In the genomic region with DNA sequence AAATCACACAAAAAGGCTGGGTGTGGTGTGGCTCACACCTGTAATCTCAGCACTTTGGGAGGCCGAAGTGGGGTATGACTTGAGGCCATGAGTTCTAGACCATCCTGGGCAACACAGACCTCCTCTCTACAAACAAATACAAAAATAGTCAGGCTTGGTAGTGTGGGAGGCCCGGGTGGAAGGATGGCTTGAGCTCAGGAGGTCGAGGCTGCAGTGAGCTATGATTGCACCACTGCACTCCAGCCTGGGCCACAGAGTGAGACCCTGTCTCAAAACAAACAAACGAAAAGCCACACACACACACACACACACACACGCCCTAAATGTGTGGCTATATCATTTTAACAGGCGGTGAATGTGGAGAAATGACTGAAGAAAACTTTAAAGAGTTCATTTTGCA, we compare ENCODE assay signal across 6 cellular contexts. TPM values are rescaled to one million over a fixed set of nuclear protein-coding genes. Genes with fewer than 3 reads are reported as not detected.
DNase-seq lines count a peak whose midpoint lies in the region; ATAC-seq, FAIRE-seq and TF ChIP-seq lines count a peak whose summit lies in the region.

No MANE protein-coding gene starts in this region.

- DNase-seq in activated T-cell treated with anti-CD3 and anti-CD28 coated beads, Interleukin-2, amount 50 U/mL, for 24 hours = no peak
- DNase-seq in activated T-cell treated with anti-CD3 and anti-CD28 coated beads, Interleukin-2, amount 50 U/mL, for 1 hour = no peak
- DNase-seq in endothelial cell of umbilical vein (ENCODE audit: low read depth, low spot score) (no peak), testis (no peak), RPMI8226 (no peak)

- H3K4me1 ChIP-seq in endothelial cell of umbilical vein (ENCODE audit: control insufficient read depth, extremely low read depth, insufficient read depth, low read length) = peaks cover 7% of the 10 kb centered on the region
- H3K4me1 ChIP-seq in testis = peaks cover 4% of the 10 kb centered on the region

- peak; percentile 55 for FAIRE-seq in endothelial cell of umbilical vein (lab: Jason Lieb, UNC)

- H3K4me3 Mint-ChIP-seq in activated T-cell treated with anti-CD3 and anti-CD28 coated beads, Interleukin-2, amount 50 U/mL, for 24 hours = peak overlapping the region; percentile 96

- no peak for TF ChIP-seq CTCF in endothelial cell of umbilical vein (IDR thresholded peaks at IDR 0.05; ENCODE audit: extremely low read depth in 1 of 2, insufficient read depth in 1 of 2, low read depth in 1 of 2, low read length in 2 of 2)
- TF ChIP-seq CTCF in testis (IDR thresholded peaks at IDR 0.05) = no peak

- H3K36me3 ChIP-seq in endothelial cell of umbilical vein (ENCODE audit: control insufficient read depth in 2 of 2, extremely low read depth in 1 of 2, insufficient read depth in 2 of 2, low read length in 2 of 2) (peaks cover 6 to 8% of the 10 kb centered on the region in 2 experiments), testis (ENCODE audit: low read depth, missing control alignments) (no peaks in the 10 kb centered on the region)

- peak overlapping the region; percentile 16 for H3K4me2 ChIP-seq in endothelial cell of umbilical vein (ENCODE audit: insufficient read depth, low read length)

- H3K9me3 ChIP-seq in endothelial cell of umbilical vein (replicated peaks; ENCODE audit: control insufficient read depth, insufficient read depth, low read length) = no peaks in the 10 kb centered on the region
- no peaks in the 10 kb centered on the region for H3K9me3 ChIP-seq in testis

- TF ChIP-seq POLR2A in endothelial cell of umbilical vein (IDR thresholded peaks at IDR 0.05; ENCODE audit: low read depth, low read length) (no peak), testis (IDR thresholded peaks at IDR 0.05) (no peak)

- ATAC-seq in GM18520 (IDR thresholded peaks at IDR 0.05; ENCODE audit: unreplicated experiment) = no peak

- dilution Hi-C loops in endothelial cell of umbilical vein (cut with MboI; ENCODE audit: extremely low pct_ligation_motif_present, low sequenced_read_pairs) = no loop called here

- no peak overlapping the region for H3K9ac ChIP-seq in endothelial cell of umbilical vein (replicated peaks; ENCODE audit: extremely low read depth, insufficient read depth, low read length)

- peaks cover 29% of the 10 kb centered on the region for H3K4me1 Mint-ChIP-seq in activated T-cell treated with anti-CD3 and anti-CD28 coated beads, Interleukin-2, amount 50 U/mL, for 24 hours (ENCODE audit: low read depth)

- BruUV-seq in endothelial cell of umbilical vein (replicated peaks; lab: Mats Ljungman, UMichigan) = no TSS peak

- no peaks in the 10 kb centered on the region for H3K9me1 ChIP-seq in endothelial cell of umbilical vein (replicated peaks; ENCODE audit: control insufficient read depth, extremely low read depth, insufficient read depth, low read length)

- H3K27ac Mint-ChIP-seq in activated T-cell treated with anti-CD3 and anti-CD28 coated beads, Interleukin-2, amount 50 U/mL, for 24 hours = peak overlapping the region; percentile 97

- H3K36me3 Mint-ChIP-seq in activated T-cell treated with anti-CD3 and anti-CD28 coated beads, Interleukin-2, amount 50 U/mL, for 24 hours (ENCODE audit: low read depth) = peaks cover 39% of the 10 kb centered on the region

- H4K20me1 ChIP-seq in endothelial cell of umbilical vein (replicated peaks; ENCODE audit: control insufficient read depth, extremely low read depth, insufficient read depth, low read length) = no peaks in the 10 kb centered on the region

- WGBS in testis, 2 donors = 70 to 71% methylated on average over 6 of the region's 6 CpGs

- H3K27me3 Mint-ChIP-seq in activated T-cell treated with anti-CD3 and anti-CD28 coated beads, Interleukin-2, amount 50 U/mL, for 24 hours = no peaks in the 10 kb centered on the region

- peak overlapping the region; percentile 70 for H2AFZ ChIP-seq in endothelial cell of umbilical vein (ENCODE audit: low read depth, low read length)

- H3K9me3 Mint-ChIP-seq in activated T-cell treated with anti-CD3 and anti-CD28 coated beads, Interleukin-2, amount 50 U/mL, for 24 hours = no peaks in the 10 kb centered on the region

- no peaks in the 10 kb centered on the region for H3K27me3 ChIP-seq in endothelial cell of umbilical vein (ENCODE audit: control insufficient read depth in 2 of 2, insufficient read depth in 2 of 2, low read length in 2 of 2)
- no peaks in the 10 kb centered on the region for H3K27me3 ChIP-seq in testis

- CTCF ChIA-PET in endothelial cell of umbilical vein (lab: Charles Lee) = interaction anchor here (1.0 to 1.2 kb wide), 2 partner anchors 31 to 34 kb away, joined by 6 to 7 read pairs; no protein-coding TSS in a partner anchor

- H3K4me3 ChIP-seq in endothelial cell of umbilical vein (replicated peaks in 1 of 3; ENCODE audit: insufficient read depth in 1 of 3, low read depth in 1 of 3, low read length in 3 of 3) = no peak overlapping the region
- peak overlapping the region; percentile 78 to 99 for H3K4me3 ChIP-seq in testis

- no peak overlapping the region for H3K27ac ChIP-seq in endothelial cell of umbilical vein (ENCODE audit: insufficient read depth, low read depth, low read length)
- peak overlapping the region in 1 of 2 donors; percentile 87 for H3K27ac ChIP-seq in testis

- intact Hi-C loops in endothelial cell of umbilical vein (cut with micrococcal nuclease) (no loop called here), testis (cut with DNase I; ENCODE audit: low total_unique reads) (no loop called here)

- H3K79me2 ChIP-seq in endothelial cell of umbilical vein (ENCODE audit: control insufficient read depth, insufficient read depth, low read length) = peaks cover 9% of the 10 kb centered on the region

- POLR2A ChIA-PET in endothelial cell of umbilical vein (lab: Charles Lee) = interaction anchor here (0.5 to 1.8 kb wide), 2 partner anchors 31 to 422 kb away, joined by 7 to 15 read pairs; no protein-coding TSS in a partner anchor

TF ChIP-seq in endothelial cell of umbilical vein, 7 proteins besides CTCF, POLR2A, EP300 and RAD21 (continues in another document):
- TF ChIP-seq GATA2 (IDR thresholded peaks at IDR 0.05; ENCODE audit: insufficient read depth, insufficient read length, low read depth, low read length) = no peak

RNA-seq across cellular contexts. Expression of a gene that starts 0.9 kb away (rescaled TPM):
- total RNA-seq in endothelial cell of umbilical vein (8.0 and 9.1 TPM in 2 replicates), testis (10 to 100 TPM; 20.8 to 21.0 TPM)
- polyA plus RNA-seq in endothelial cell of umbilical vein (1.7 and 1.9 TPM in 2 replicates), testis (ENCODE audit: insufficient read depth, low read depth, low replicate concordance) (5.6 TPM)
- polyA plus RNA-seq in endothelial cell of umbilical vein (2011; cell fraction: cytosol; rRNA removed) = 2.1 and 2.5 TPM in 2 replicates
- polyA plus RNA-seq in endothelial cell of umbilical vein (2011; cell fraction: nucleus; rRNA removed) = 4.6 and 5.0 TPM in 2 replicates
- polyA plus RNA-seq in endothelial cell of umbilical vein (2012) = 2.8 and 3.9 TPM in 2 replicates
- polyA minus RNA-seq in endothelial cell of umbilical vein = 12.3 and 13.2 TPM in 2 replicates
- polyA minus RNA-seq in endothelial cell of umbilical vein (2011; cell fraction: cytosol; rRNA and poly(A)+ RNA removed) = 13.3 TPM
- polyA minus RNA-seq in endothelial cell of umbilical vein (2011; cell fraction: nucleus; rRNA and poly(A)+ RNA removed) = 7.8 and 11.6 TPM in 2 replicates

RNA-seq across cellular contexts. Expression of a gene that starts 10.1 kb away (rescaled TPM):
- not detected in 2 replicates for total RNA-seq in endothelial cell of umbilical vein
- polyA plus RNA-seq in endothelial cell of umbilical vein = not detected in 2 replicates
- polyA plus RNA-seq in endothelial cell of umbilical vein (2011; cell fraction: cytosol; rRNA removed) = not detected in 2 replicates
- not detected in 2 replicates for polyA plus RNA-seq in endothelial cell of umbilical vein (2011; cell fraction: nucleus; rRNA removed)
- not detected in 2 replicates for polyA plus RNA-seq in endothelial cell of umbilical vein (2012)
- polyA minus RNA-seq in endothelial cell of umbilical vein = not detected in 2 replicates
- not detected for polyA minus RNA-seq in endothelial cell of umbilical vein (2011; cell fraction: cytosol; rRNA and poly(A)+ RNA removed)
- not detected in 2 replicates for polyA minus RNA-seq in endothelial cell of umbilical vein (2011; cell fraction: nucleus; rRNA and poly(A)+ RNA removed)
- 1 to 10 TPM; 2.2 to 2.6 TPM for total RNA-seq in testis
- polyA plus RNA-seq in testis (ENCODE audit: insufficient read depth, low read depth, low replicate concordance) = not detected

RNA-seq across cellular contexts. Expression of a gene that starts 19.5 kb away (rescaled TPM):
- total RNA-seq in endothelial cell of umbilical vein (not detected in 2 replicates), testis (not detected)
- polyA plus RNA-seq in endothelial cell of umbilical vein (not detected in 2 replicates), testis (ENCODE audit: insufficient read depth, low read depth, low replicate concordance) (not detected)
- not detected in 2 replicates for polyA plus RNA-seq in endothelial cell of umbilical vein (2011; cell fraction: cytosol; rRNA removed)
- not detected in 2 replicates for polyA plus RNA-seq in endothelial cell of umbilical vein (2011; cell fraction: nucleus; rRNA removed)
- polyA plus RNA-seq in endothelial cell of umbilical vein (2012) = not detected in 2 replicates
- not detected in 2 replicates for polyA minus RNA-seq in endothelial cell of umbilical vein
- not detected for polyA minus RNA-seq in endothelial cell of umbilical vein (2011; cell fraction: cytosol; rRNA and poly(A)+ RNA removed)
- polyA minus RNA-seq in endothelial cell of umbilical vein (2011; cell fraction: nucleus; rRNA and poly(A)+ RNA removed) = not detected in 2 replicates

RNA-seq across cellular contexts. Expression of a gene that starts 28.6 kb away (rescaled TPM):
- total RNA-seq in endothelial cell of umbilical vein (not detected in 2 replicates), testis (not detected)
- polyA plus RNA-seq in endothelial cell of umbilical vein (not detected in 2 replicates), testis (ENCODE audit: insufficient read depth, low read depth, low replicate concordance) (not detected)
- not detected in 2 replicates for polyA plus RNA-seq in endothelial cell of umbilical vein (2011; cell fraction: cytosol; rRNA removed)
- not detected in 2 replicates for polyA plus RNA-seq in endothelial cell of umbilical vein (2011; cell fraction: nucleus; rRNA removed)
- not detected in 2 replicates for polyA plus RNA-seq in endothelial cell of umbilical vein (2012)
- not detected in 2 replicates for polyA minus RNA-seq in endothelial cell of umbilical vein
- not detected for polyA minus RNA-seq in endothelial cell of umbilical vein (2011; cell fraction: cytosol; rRNA and poly(A)+ RNA removed)
- polyA minus RNA-seq in endothelial cell of umbilical vein (2011; cell fraction: nucleus; rRNA and poly(A)+ RNA removed) = not detected in 2 replicates

RNA-seq across cellular contexts. Expression of a gene that starts 38.2 kb away (rescaled TPM):
- total RNA-seq in endothelial cell of umbilical vein = not detected in 2 replicates
- not detected in 2 replicates for polyA plus RNA-seq in endothelial cell of umbilical vein
- polyA plus RNA-seq in endothelial cell of umbilical vein (2011; cell fraction: cytosol; rRNA removed) = not detected in 2 replicates
- not detected in 2 replicates for polyA plus RNA-seq in endothelial cell of umbilical vein (2011; cell fraction: nucleus; rRNA removed)
- not detected in 2 replicates for polyA plus RNA-seq in endothelial cell of umbilical vein (2012)
- polyA minus RNA-seq in endothelial cell of umbilical vein = not detected in 2 replicates
- not detected for polyA minus RNA-seq in endothelial cell of umbilical vein (2011; cell fraction: cytosol; rRNA and poly(A)+ RNA removed)
- not detected in 2 replicates for polyA minus RNA-seq in endothelial cell of umbilical vein (2011; cell fraction: nucleus; rRNA and poly(A)+ RNA removed)
- not detected for total RNA-seq in testis
- not detected for polyA plus RNA-seq in testis (ENCODE audit: insufficient read depth, low read depth, low replicate concordance)

Comparison
In these comparisons a context has a peak if more than half of its experiments do, and no peak if none do; other contexts are left out.
1. H3K4me3 ChIP-seq: peak in testis (2 of 2); none in endothelial cell of umbilical vein (0 of 3).